8 cellular contexts compared by ENCODE assay signal in the genomic region with DNA sequence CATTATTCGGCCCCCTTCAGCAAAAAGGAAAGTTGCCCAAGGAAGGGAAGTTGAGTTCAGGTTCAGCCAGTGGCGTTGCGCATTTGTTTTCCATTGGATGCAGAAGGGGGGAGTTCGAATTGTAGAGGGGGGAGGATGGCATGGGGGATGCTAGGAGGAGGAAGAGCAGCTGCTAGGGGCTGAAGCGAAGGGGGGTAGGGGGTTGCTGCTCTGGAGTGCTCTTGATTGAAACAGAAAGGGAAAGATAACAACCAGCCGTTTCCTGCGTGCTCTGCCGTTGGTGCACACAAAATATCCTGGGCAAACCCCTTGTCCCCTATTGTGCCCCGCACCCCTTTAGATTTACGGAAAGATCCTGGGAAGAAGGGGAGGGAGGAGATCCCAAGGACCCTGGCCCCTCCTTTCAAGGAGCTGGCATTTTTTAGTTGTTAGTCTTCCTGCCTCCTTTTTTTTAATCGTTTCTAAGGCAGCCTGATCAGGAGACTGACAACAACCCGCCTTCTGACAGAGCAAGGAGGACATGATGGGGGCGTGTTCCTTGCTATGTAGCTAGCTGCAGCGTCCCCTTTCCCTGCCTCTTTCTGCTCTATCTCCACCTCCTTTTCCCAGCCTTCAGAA. TPM values are rescaled to one million over a fixed set of nuclear protein-coding genes. Genes with fewer than 3 reads are reported as not detected.
DNase-seq lines count a peak whose midpoint lies in the region; ATAC-seq and TF ChIP-seq lines count a peak whose summit lies in the region.

No MANE protein-coding gene starts in this region.

- intact Hi-C loops in body of pancreas (cut with DNase I) = no loop called here

- no peak for TF ChIP-seq CTCF in body of pancreas (IDR thresholded peaks at IDR 0.05)

- in situ Hi-C loops in G401 (cut with HindIII; ENCODE audit: low sequenced_read_pairs) = no loop called here

- H3K4me3 ChIP-seq in HUES64 (ENCODE audit: low read length) = peak overlapping the region; percentile 92
- no peak overlapping the region for H3K4me3 ChIP-seq in body of pancreas
- H3K4me3 ChIP-seq in iPS-20b (ENCODE audit: low read length) = peak overlapping the region; percentile 93
- peak overlapping the region; percentile 81 for H3K4me3 ChIP-seq in skeletal muscle cell (ENCODE audit: low read depth, low read length)

- H3K4me1 ChIP-seq in HUES64 (ENCODE audit: insufficient read depth, low read length) (peaks cover 46% of the 10 kb centered on the region), body of pancreas (peaks cover 64% of the 10 kb centered on the region), iPS-20b (ENCODE audit: insufficient read depth, low read length) (peaks cover 34% of the 10 kb centered on the region)

- H3K27me3 ChIP-seq in HUES64 (ENCODE audit: insufficient read depth, low read length) (peaks cover 7% of the 10 kb centered on the region), body of pancreas (no peaks in the 10 kb centered on the region), iPS-20b (ENCODE audit: insufficient read depth, low read length) (0 out of 2 replicates have a peak, but pooled peaks cover 7% of the 10 kb centered on the region)

- ATAC-seq in body of pancreas (no peak), HG02678 (IDR thresholded peaks at IDR 0.05; ENCODE audit: unreplicated experiment) (no peak), HG02970 (IDR thresholded peaks at IDR 0.05; ENCODE audit: low FRiP score, unreplicated experiment) (no peak)

- WGBS in HUES64 = 4% methylated on average over 14 of the region's 14 CpGs
- 4 to 5% methylated on average over 14 of the region's 14 CpGs for WGBS in body of pancreas, 2 donors

- H3K27ac ChIP-seq in HUES64 (ENCODE audit: low read depth, low read length) = no peak overlapping the region
- H3K27ac ChIP-seq in body of pancreas = peak overlapping the region in 3 of 4 donors; percentile 91 to 92 (median 91)
- no peak overlapping the region for H3K27ac ChIP-seq in iPS-20b (ENCODE audit: low read length)

- TF ChIP-seq POLR2A in body of pancreas (IDR thresholded peaks at IDR 0.05) = no peak

- H3K9ac ChIP-seq in HUES64 (ENCODE audit: low read depth, low read length) (no peak overlapping the region), iPS-20b (ENCODE audit: low read depth, low read length) (peak overlapping the region; percentile 89; the same call in 1 of the 2 replicates)

- peaks cover 27% of the 10 kb centered on the region for H3K36me3 ChIP-seq in HUES64 (ENCODE audit: insufficient read depth, low read length)
- no peaks in the 10 kb centered on the region for H3K36me3 ChIP-seq in body of pancreas (replicated peaks in 1 of 2; ENCODE audit: insufficient read depth in 1 of 2, low read depth in 2 of 2)
- peaks cover 34% of the 10 kb centered on the region; the same call in 1 of the 2 replicates for H3K36me3 ChIP-seq in iPS-20b (ENCODE audit: insufficient read depth, low read depth, low read length)

- H3K9me3 ChIP-seq in HUES64 (ENCODE audit: insufficient read depth, low read depth, low read length) (no peaks in the 10 kb centered on the region), body of pancreas (no peaks in the 10 kb centered on the region), iPS-20b (ENCODE audit: insufficient read depth, low read depth, low read length) (no peaks in the 10 kb centered on the region)

- DNase-seq in G401 (ENCODE audit: low spot score) (peak; percentile 69), T-helper 2 cell (peak; percentile 11 to 73 (median 50)), body of pancreas (peak; percentile 22 to 58 (median 46)), skeletal muscle cell (ENCODE audit: low read depth) (peak; percentile 67)

RNA-seq across cellular contexts. Expression of a gene that starts 2.1 kb away (rescaled TPM):
- total RNA-seq in G401 (2014; rRNA removed; shearing (Covaris generic)) = 6.6 and 20.5 TPM in 2 replicates
- polyA plus RNA-seq in HUES64 (2013, experiment 1 of 2) = 21.2 TPM
- 19.8 TPM for polyA plus RNA-seq in HUES64 (2013, experiment 2 of 2)
- total RNA-seq in body of pancreas = 100 to 1,000 TPM in 1 of 2 donors, 10 to 100 TPM in 1; 62.6 to 209 TPM

RNA-seq across cellular contexts. Expression of a gene that starts 37.0 kb away (rescaled TPM):
- total RNA-seq in G401 (2014; rRNA removed; shearing (Covaris generic)) = 146 and 244 TPM in 2 replicates
- 161 TPM for polyA plus RNA-seq in HUES64 (2013, experiment 1 of 2)
- polyA plus RNA-seq in HUES64 (2013, experiment 2 of 2) = 197 TPM
- total RNA-seq in body of pancreas = 10 to 100 TPM; 45.2 to 91.3 TPM

Comparison
In these comparisons a context has a peak if more than half of its experiments do, and no peak if none do; other contexts are left out.
1. H3K27ac ChIP-seq: peak in body of pancreas (3 of 4); none in HUES64 (single experiment) and iPS-20b (single experiment).
2. H3K4me3 ChIP-seq: peak in HUES64 (single experiment), iPS-20b (single experiment) and skeletal muscle cell (single experiment); none in body of pancreas (0 of 2).
3. Peak in every context shown above with its lines, with median percentiles within 50 percentile points of each other: DNase-seq.